Comparison of ENCODE assay signal across 9 cellular contexts in the genomic region with DNA sequence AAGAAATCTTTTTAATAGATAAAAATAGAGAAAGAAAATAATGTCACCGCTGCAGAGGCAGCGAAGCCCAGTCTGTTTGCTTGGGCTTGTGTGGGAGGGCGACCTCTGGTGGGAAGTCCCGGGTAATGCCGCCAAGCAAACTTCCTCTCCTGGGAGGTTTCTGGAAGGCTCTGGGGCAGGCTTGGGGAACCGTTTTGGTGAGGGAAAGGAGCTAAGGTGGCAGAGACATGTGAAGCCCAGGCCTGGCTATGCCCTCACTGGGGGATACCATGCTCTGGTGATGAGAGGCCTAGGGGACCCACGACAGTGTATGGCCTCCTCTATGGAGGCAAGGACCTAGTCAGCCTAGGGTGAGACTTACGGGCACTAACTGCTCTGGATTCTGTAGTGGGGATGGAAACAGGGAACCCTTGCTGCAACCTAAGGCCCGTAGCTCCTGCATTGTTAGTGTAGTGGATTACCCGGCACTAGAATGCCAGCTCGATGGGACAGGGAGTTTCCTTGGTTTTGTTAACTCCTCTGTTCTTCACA.
DNase-seq lines count a peak whose midpoint lies in the region; ATAC-seq and TF ChIP-seq lines count a peak whose summit lies in the region.
"Had no signal": no experiment of that assay in that cellular context is flagged by ENCODE, and none has a peak within 500 bp of the region (broad histone marks: within the 10 kb centered on the region; RNA-seq: fewer than 3 reads in every experiment).

No MANE protein-coding gene starts in this region.

- BruUV-seq in Panc1 (replicated peaks; lab: Mats Ljungman, UMichigan): no TSS peak

- H3K4me3 ChIP-seq in Panc1 (ENCODE audit: low read depth in 2 of 2, low read length in 2 of 2) (no peak overlapping the region), adrenal gland (peak overlapping the region in 1 of 4 donors; percentile 31), heart right ventricle (peak overlapping the region in 6 of 10 donors; percentile 19 to 38 (median 25))
- H3K4me3 ChIP-seq: SK-N-MC had no signal

- ATAC-seq in GM18907 (IDR thresholded peaks at IDR 0.05; ENCODE audit: unreplicated experiment): peak; percentile 83
- ATAC-seq in HG03457 (IDR thresholded peaks at IDR 0.05; ENCODE audit: unreplicated experiment): peak; percentile 80
- peak; percentile 97 for ATAC-seq in Panc1
- peak; percentile 78 to 95 (median 88) for ATAC-seq in heart right ventricle
- no peak for ATAC-seq in HG02870 (IDR thresholded peaks at IDR 0.05; ENCODE audit: unreplicated experiment)

- H3K4me1 ChIP-seq in Panc1 (ENCODE audit: control insufficient read depth, insufficient read depth, low read length): no peaks in the 10 kb centered on the region
- peaks cover 0 to 18% of the 10 kb centered on the region in 2 donors for H3K4me1 ChIP-seq in adrenal gland (replicated peaks in 1 of 2)
- peaks cover 0 to 25% (median 9%) of the 10 kb centered on the region in 9 donors for H3K4me1 ChIP-seq in heart right ventricle

- H3K9me3 ChIP-seq in Panc1 (ENCODE audit: control insufficient read depth, insufficient read depth, low read depth, low read length) (peaks cover 5% of the 10 kb centered on the region; the same call in 1 of the 2 replicates), adrenal gland (replicated peaks in 1 of 3) (peaks cover 0 to 11% (median 0%) of the 10 kb centered on the region in 3 donors), heart right ventricle (peaks cover 0 to 22% (median 10%) of the 10 kb centered on the region in 11 donors)

- DNase-seq in Panc1 (ENCODE audit: low read depth, low spot score) (peak; percentile 28), adrenal gland (peak; percentile 73 to 91 (median 84)), heart right ventricle (peak; percentile 73 to 81), putamen (ENCODE audit: low spot score) (peak; percentile 64)

- peak; percentile 97 for TF ChIP-seq CTCF in C4-2B (conservative IDR thresholded peaks at IDR 0.05)
- peak; percentile 98 for TF ChIP-seq CTCF in Panc1 (IDR thresholded peaks at IDR 0.05)
- TF ChIP-seq CTCF in adrenal gland (IDR thresholded peaks at IDR 0.05): peak; percentile 89 to 97 (median 92)
- peak; percentile 88 to 98 (median 95) for TF ChIP-seq CTCF in heart right ventricle (IDR thresholded peaks at IDR 0.05)

- H3K27ac ChIP-seq in C4-2B: no peak overlapping the region
- H3K27ac ChIP-seq in Panc1 (ENCODE audit: low read length): no peak overlapping the region
- H3K27ac ChIP-seq in adrenal gland: peak overlapping the region in 2 of 5 donors; percentile 42 to 70
- H3K27ac ChIP-seq in heart right ventricle: no peak overlapping the region
- H3K27ac ChIP-seq: SK-N-MC had no signal

- in situ Hi-C loops in Panc1 (cut with HindIII; ENCODE audit: low pct_unique_long_range_greater_than_20kb, low sequenced_read_pairs): no loop called here

- TF ChIP-seq POLR2A in adrenal gland (IDR thresholded peaks at IDR 0.05): no peak

- intact Hi-C loops in Panc1 (cut with micrococcal nuclease; ENCODE audit: unreplicated experiment): loop anchor here (5.0 to 10.0 kb wide), 2 partner anchors 268 to 634 kb away; partner anchors contain the start of gene ZNF503
- intact Hi-C loops in adrenal gland (cut with DNase I): loop anchor here (5.0 kb wide), 2 partner anchors 634 to 639 kb away; partner anchors contain the start of gene ZNF503 (in 1 of the 2)
- intact Hi-C loops in heart right ventricle (cut with DNase I): loop anchor here in 8 of 10 donors (2.0 to 10.0 kb wide), 11 partner anchors 124 to 1172 kb away; partner anchors contain the start of gene ZNF503 (in 7 of the 8)

- H3K36me3 ChIP-seq in Panc1 (ENCODE audit: control insufficient read depth, insufficient read depth, low read length): no peaks in the 10 kb centered on the region
- H3K36me3 ChIP-seq in adrenal gland (replicated peaks in 1 of 2): no peaks in the 10 kb centered on the region
- peaks cover 0 to 9% (median 0%) of the 10 kb centered on the region in 9 donors for H3K36me3 ChIP-seq in heart right ventricle

- WGBS in adrenal gland, 4 donors: 32 to 44% (median 42%) methylated on average over 9 to 11 of the region's 11 CpGs
- whole genome bisulfite sequencing in heart right ventricle, 2 donors: 39 to 41% methylated on average over 11 of the region's 11 CpGs

- H3K27me3 ChIP-seq in Panc1 (ENCODE audit: control insufficient read depth, insufficient read depth, low read length) (no peaks in the 10 kb centered on the region), adrenal gland (no peaks in the 10 kb centered on the region), heart right ventricle (no peaks in the 10 kb centered on the region)

- POLR2A ChIA-PET in Panc1 (lab: Charles Lee): interaction anchor here (0.5 kb wide), 1 partner anchor 62 kb away, joined by 3 read pairs; no protein-coding TSS in a partner anchor

- CTCF ChIA-PET in Panc1 (lab: Charles Lee): interaction anchor here (0.7 to 0.8 kb wide), 3 partner anchors 9 to 773 kb away, joined by 3 to 4 read pairs (median 3); no protein-coding TSS in a partner anchor

Comparison
In these comparisons a context has a peak if more than half of its experiments do, and no peak if none do; other contexts are left out.
1. DNase-seq: peak in every context shown above with its lines; median percentile 84 in adrenal gland; 77 in heart right ventricle; 64 in putamen; 28 in Panc1.
2. H3K4me3 ChIP-seq: peak in heart right ventricle (6 of 10); none in Panc1 (0 of 2).
3. Peak in every context shown above with its lines, with median percentiles within 50 percentile points of each other: CTCF ChIP-seq.